9 cellular contexts compared by ENCODE assay signal in genomic region chr20:50335105-50335504, GRCh38.
DNase-seq lines count a peak whose midpoint lies in the region; ATAC-seq and TF ChIP-seq lines count a peak whose summit lies in the region.
"Had no signal": no experiment of that assay in that cellular context is flagged by ENCODE, and none has a peak within 500 bp of the region (broad histone marks: within the 10 kb centered on the region; RNA-seq: fewer than 3 reads in every experiment).

No MANE protein-coding gene starts in this region.

- CTCF ChIA-PET in activated B cell treated with CpG ODN at 0.5 μM for 24 hours (lab: Charles Lee), result no interaction called here

- H3K36me3 ChIP-seq in mesenchymal stem cell (ENCODE audit: control insufficient read depth in 1 of 2, insufficient read depth in 2 of 2, low read depth in 1 of 2, low read length in 2 of 2), result no peaks in the 10 kb centered on the region
- H3K36me3 ChIP-seq: gastrocnemius medialis had no signal

- H3K27ac ChIP-seq in mesenchymal stem cell (ENCODE audit: low read length, poor library complexity, severe bottlenecking), result no peak overlapping the region
- H3K27ac ChIP-seq: gastrocnemius medialis had no signal

- no peak overlapping the region for H3K4ac ChIP-seq in mesenchymal stem cell (ENCODE audit: low read depth in 1 of 2, low read length in 2 of 2)

- H2BK12ac ChIP-seq in mesenchymal stem cell (ENCODE audit: low read length in 2 of 2), result no peak overlapping the region

- POLR2A ChIA-PET in activated B cell treated with CpG ODN at 0.5 μM for 24 hours (lab: Charles Lee), result no interaction called here

- no peaks in the 10 kb centered on the region for H3K79me1 ChIP-seq in mesenchymal stem cell (replicated peaks; ENCODE audit: low read length, poor library complexity, severe bottlenecking)

- no CpG with 5 or more reads among the region's 2 CpGs for WGBS in mesenchymal stem cell

- H3K4me3 ChIP-seq in mesenchymal stem cell (ENCODE audit: insufficient read depth in 1 of 2, low read depth in 1 of 2, low read length in 2 of 2), result no peak overlapping the region
- H3K4me3 ChIP-seq: gastrocnemius medialis had no signal

- intact Hi-C loops in activated B cell treated with CpG ODN at 0.5 μM for 24 hours (cut with micrococcal nuclease), result no loop called here

- H3K18ac ChIP-seq in mesenchymal stem cell (ENCODE audit: low read depth in 1 of 2, low read length in 2 of 2), result no peak overlapping the region

- H2AFZ ChIP-seq in mesenchymal stem cell (ENCODE audit: low read depth, low read length), result no peak overlapping the region

- H3K4me1 Mint-ChIP-seq in activated B cell treated with CpG ODN at 0.5 μM for 24 hours, result peaks cover 21% of the 10 kb centered on the region

- peaks cover 27% of the 10 kb centered on the region for H3K27me3 Mint-ChIP-seq in activated B cell treated with CpG ODN at 0.5 μM for 24 hours

- peaks cover 17% of the 10 kb centered on the region for H3K4me1 ChIP-seq in mesenchymal stem cell (ENCODE audit: control insufficient read depth, insufficient read depth, low read depth, low read length)

- H3K23ac ChIP-seq in mesenchymal stem cell (ENCODE audit: low read length in 2 of 2), result no peak overlapping the region

- H3K36me3 Mint-ChIP-seq in activated B cell treated with CpG ODN at 0.5 μM for 24 hours (ENCODE audit: low read depth), result no peaks in the 10 kb centered on the region

- H2AK5ac ChIP-seq in mesenchymal stem cell (ENCODE audit: low read length, severe bottlenecking), result no peak overlapping the region

- H3K4me2 ChIP-seq in mesenchymal stem cell (ENCODE audit: low read length, poor library complexity, severe bottlenecking), result no peak overlapping the region

- no peak overlapping the region for H4K91ac ChIP-seq in mesenchymal stem cell (ENCODE audit: low read length)

- TF ChIP-seq CTCF in activated B cell treated with CpG ODN at 0.5 μM for 24 hours (IDR thresholded peaks at IDR 0.05), result no peak

- H3K27ac Mint-ChIP-seq in activated B cell treated with CpG ODN at 0.5 μM for 24 hours, result no peak overlapping the region

- H3K27me3 ChIP-seq in mesenchymal stem cell (ENCODE audit: control insufficient read depth in 1 of 2, insufficient read depth in 1 of 2, low read length in 2 of 2), result no peaks in the 10 kb centered on the region
- H3K27me3 ChIP-seq: gastrocnemius medialis had no signal

- H3K9me3 Mint-ChIP-seq in activated B cell treated with CpG ODN at 0.5 μM for 24 hours, result no peaks in the 10 kb centered on the region

- no peaks in the 10 kb centered on the region for H3K9me3 ChIP-seq in mesenchymal stem cell (ENCODE audit: control insufficient read depth, low read length)
- H3K9me3 ChIP-seq: gastrocnemius medialis had no signal

- H2BK120ac ChIP-seq in mesenchymal stem cell (ENCODE audit: low read depth, low read length), result no peak overlapping the region

- no peak overlapping the region for H3K14ac ChIP-seq in mesenchymal stem cell (ENCODE audit: low read length in 2 of 2)

- no peak for DNase-seq in activated CD4-positive, CD25-positive, alpha-beta regulatory T cell (lab: John Stamatoyannopoulos, UW)
- DNase-seq in NCI-H2171 treated with DMSO at 0.1 percent for 48 hours (lab: John Stamatoyannopoulos, UW) (peak; percentile 100), activated B cell treated with CpG ODN at 0.5 μM for 24 hours (no peak), mesenchymal stem cell (peak; percentile 38)
- DNase-seq in activated CD8-positive, alpha-beta memory T cell treated with anti-CD3 and anti-CD28 coated beads, Interleukin-2, amount 50 U/mL, for 48 hours, result no peak
- DNase-seq: gastrocnemius medialis had no signal

- no peak overlapping the region for H2BK5ac ChIP-seq in mesenchymal stem cell (ENCODE audit: low read depth, low read length, poor library complexity, severe bottlenecking)

- H3K4me3 Mint-ChIP-seq in activated B cell treated with CpG ODN at 0.5 μM for 24 hours, result no peak overlapping the region

- H3K9ac ChIP-seq in mesenchymal stem cell (ENCODE audit: low read length), result peak overlapping the region; percentile 71

- peak; percentile 36 to 37 for ATAC-seq in activated CD4-positive, CD25-positive, alpha-beta regulatory T cell treated with anti-CD3 and anti-CD28 coated beads, Interleukin-2, amount 50 U/mL, for 24 hours
- ATAC-seq in activated B cell treated with CpG ODN at 0.5 μM for 24 hours (ENCODE audit: low read depth) (peak; percentile 61), GM21786 (IDR thresholded peaks at IDR 0.05; ENCODE audit: unreplicated experiment) (no peak), GM21526 (IDR thresholded peaks at IDR 0.05; ENCODE audit: low FRiP score, unreplicated experiment) (no peak)

- H2BK15ac ChIP-seq in mesenchymal stem cell (ENCODE audit: low read depth, poor library complexity, severe bottlenecking), result no peak overlapping the region

- no peak overlapping the region for H4K8ac ChIP-seq in mesenchymal stem cell (ENCODE audit: low read length)

Comparison
In these comparisons a context has a peak if more than half of its experiments do, and no peak if none do; other contexts are left out.
1. ATAC-seq: peak in activated CD4-positive, CD25-positive, alpha-beta regulatory T cell treated with anti-CD3 and anti-CD28 coated beads, Interleukin-2, amount 50 U/mL, for 24 hours (2 of 2) and activated B cell treated with CpG ODN at 0.5 μM for 24 hours (single experiment); none in GM21786 (single experiment) and GM21526 (single experiment).
2. DNase-seq: peak in NCI-H2171 treated with DMSO at 0.1 percent for 48 hours (single experiment) and mesenchymal stem cell (single experiment); none in activated CD4-positive, CD25-positive, alpha-beta regulatory T cell (0 of 4), activated B cell treated with CpG ODN at 0.5 μM for 24 hours (single experiment) and activated CD8-positive, alpha-beta memory T cell treated with anti-CD3 and anti-CD28 coated beads, Interleukin-2, amount 50 U/mL, for 48 hours (single experiment).